9 cellular contexts compared by ENCODE assay signal in genomic region chr5:73899055-73899454, GRCh38.
DNase-seq lines count a peak whose midpoint lies in the region; ATAC-seq and TF ChIP-seq lines count a peak whose summit lies in the region.
"Had no signal": no experiment of that assay in that cellular context is flagged by ENCODE, and none has a peak within 500 bp of the region (broad histone marks: within the 10 kb centered on the region; RNA-seq: fewer than 3 reads in every experiment).

No MANE protein-coding gene starts in this region.

- H3K27me3 ChIP-seq in GM06990 (replicated peaks; ENCODE audit: control insufficient read depth, insufficient read depth, low read length): no peaks in the 10 kb centered on the region
- H3K27me3 ChIP-seq in SJCRH30: no peaks in the 10 kb centered on the region
- H3K27me3 ChIP-seq in foreskin keratinocyte: no peaks in the 10 kb centered on the region
- no peaks in the 10 kb centered on the region for H3K27me3 ChIP-seq in sigmoid colon

- intact Hi-C loops in sigmoid colon (cut with DNase I): no loop called here

- H3K27ac ChIP-seq in SJCRH30 (peak overlapping the region; percentile 38), foreskin keratinocyte (no peak overlapping the region), sigmoid colon (no peak overlapping the region)

- peak; percentile 86 for ATAC-seq in GM18873 (IDR thresholded peaks at IDR 0.05; ENCODE audit: low FRiP score, unreplicated experiment)
- ATAC-seq in HG02870 (IDR thresholded peaks at IDR 0.05; ENCODE audit: unreplicated experiment): peak; percentile 89
- no peak for ATAC-seq in foreskin keratinocyte

- peak; percentile 77 for DNase-seq in GM06990 (ENCODE audit: extremely low read depth, insufficient read length)
- peak; percentile 87 to 90 for DNase-seq in SJCRH30
- DNase-seq in foreskin keratinocyte: no peak
- DNase-seq in putamen (ENCODE audit: low spot score): no peak
- no peak for DNase-seq in NCI-H524 (lab: John Stamatoyannopoulos, UW)
- no peak for DNase-seq in sigmoid colon
- DNase-seq: cortex of kidney had no signal

- H3K36me3 ChIP-seq in GM06990 (ENCODE audit: control insufficient read depth, insufficient read depth, low read length) (no peaks in the 10 kb centered on the region), SJCRH30 (no peaks in the 10 kb centered on the region), sigmoid colon (no peaks in the 10 kb centered on the region)

- TF ChIP-seq POLR2A in sigmoid colon (IDR thresholded peaks at IDR 0.05): no peak

- 72 to 85% methylated on average over 9 of the region's 9 CpGs for WGBS in sigmoid colon, 2 donors

- no peak for TF ChIP-seq CTCF in GM06990 (IDR thresholded peaks at IDR 0.05; ENCODE audit: insufficient read depth, low read length, poor library complexity, severe bottlenecking)
- TF ChIP-seq CTCF in foreskin keratinocyte (conservative IDR thresholded peaks at IDR 0.05): no peak
- no peak for TF ChIP-seq CTCF in sigmoid colon (IDR thresholded peaks at IDR 0.05)

- H3K4me1 ChIP-seq in SJCRH30 (peaks cover 31% of the 10 kb centered on the region), foreskin keratinocyte (peaks cover 4% of the 10 kb centered on the region), sigmoid colon (no peaks in the 10 kb centered on the region)

- H3K4me3 ChIP-seq in GM06990 (replicated peaks; ENCODE audit: low read depth, low read length): peak overlapping the region; percentile 27
- H3K4me3 ChIP-seq in SJCRH30: no peak overlapping the region
- H3K4me3 ChIP-seq in sigmoid colon: no peak overlapping the region

- TF ChIP-seq EP300 in sigmoid colon (IDR thresholded peaks at IDR 0.05): no peak

- H3K9me3 ChIP-seq in SJCRH30 (replicated peaks): no peaks in the 10 kb centered on the region
- H3K9me3 ChIP-seq in sigmoid colon: no peaks in the 10 kb centered on the region

Comparison
In these comparisons a context has a peak if more than half of its experiments do, and no peak if none do; other contexts are left out.
1. DNase-seq: peak in GM06990 (single experiment) and SJCRH30 (2 of 2); none in foreskin keratinocyte (0 of 2), putamen (single experiment), NCI-H524 (0 of 2) and sigmoid colon (single experiment).